Comparison of ENCODE assay signal across 15 cellular contexts in genomic region chr2:16628316-16628715, GRCh38. TPM values are rescaled to one million over a fixed set of nuclear protein-coding genes. Genes with fewer than 3 reads are reported as not detected.
DNase-seq lines count a peak whose midpoint lies in the region; ATAC-seq, FAIRE-seq and TF ChIP-seq lines count a peak whose summit lies in the region.
"Had no signal": no experiment of that assay in that cellular context is flagged by ENCODE, and none has a peak within 500 bp of the region (broad histone marks: within the 10 kb centered on the region; RNA-seq: fewer than 3 reads in every experiment).

No MANE protein-coding gene starts in this region.

- H3K9me3 ChIP-seq in DOHH2 (ENCODE audit: control insufficient read depth, insufficient read depth, low read length), result no peaks in the 10 kb centered on the region
- no peaks in the 10 kb centered on the region for H3K9me3 ChIP-seq in GM12878 (replicated peaks; ENCODE audit: control insufficient read depth, insufficient read depth, low read length)
- H3K9me3 ChIP-seq: left ventricle myocardium inferior, prostate gland had no signal

- no peaks in the 10 kb centered on the region for H3K9me3 Mint-ChIP-seq in natural killer cell treated with Interleukin-12 subunit alpha and Interleukin-12 subunit beta and Interleukin-15 and Interleukin-18, amount 100 ng/mL, for 72 hours
- H3K9me3 Mint-ChIP-seq in T-helper 2 cell treated with Interferon-gamma antibody and Interleukin-4, amounts not matched to agents 5 μg/mL and 100 μg/mL, for 36 hours, result no peaks in the 10 kb centered on the region
- H3K9me3 Mint-ChIP-seq: activated naive CD4-positive, alpha-beta T cell treated with anti-CD3 and anti-CD28 coated beads, Interleukin-2, amount 50 U/mL, for 24 hours; naive thymus-derived CD8-positive, alpha-beta T cell had no signal

- H3K79me2 ChIP-seq in DOHH2 (ENCODE audit: control insufficient read depth, low read length) (peaks cover 47% of the 10 kb centered on the region), GM12878 (ENCODE audit: control insufficient read depth, insufficient read depth, low read length) (no peaks in the 10 kb centered on the region)

- no peak overlapping the region for H3K4me3 Mint-ChIP-seq in natural killer cell treated with Interleukin-12 subunit alpha and Interleukin-12 subunit beta and Interleukin-15 and Interleukin-18, amount 100 ng/mL, for 72 hours
- H3K4me3 Mint-ChIP-seq in T-helper 2 cell treated with Interferon-gamma antibody and Interleukin-4, amounts not matched to agents 5 μg/mL and 100 μg/mL, for 36 hours, result no peak overlapping the region
- H3K4me3 Mint-ChIP-seq: activated naive CD4-positive, alpha-beta T cell treated with anti-CD3 and anti-CD28 coated beads, Interleukin-2, amount 50 U/mL, for 24 hours; naive thymus-derived CD8-positive, alpha-beta T cell had no signal

- H3K4me1 ChIP-seq in DOHH2 (ENCODE audit: control insufficient read depth, low read length) (peaks cover 99% of the 10 kb centered on the region), GM12878 (ENCODE audit: control insufficient read depth, insufficient read depth, low read length) (peaks cover 16% of the 10 kb centered on the region)
- H3K4me1 ChIP-seq: prostate gland had no signal

- RAD21 ChIA-PET in GM12878 (lab: Charles Lee; ENCODE audit: unreplicated experiment), result interaction anchor here (0.5 to 11.2 kb wide), 4 partner anchors 14 to 90 kb away, joined by 3 to 185 read pairs (median 10); no protein-coding TSS in a partner anchor

- SMC1A ChIA-PET in GM12878 (lab: Charles Lee; ENCODE audit: uncharacterized antibody, unreplicated experiment), result interaction anchor here (1.1 to 11.2 kb wide), 7 partner anchors 10 to 128 kb away, joined by 3 to 302 read pairs (median 7); partner anchors contain the start of gene CYRIA

- H3K27me3 Mint-ChIP-seq in natural killer cell treated with Interleukin-12 subunit alpha and Interleukin-12 subunit beta and Interleukin-15 and Interleukin-18, amount 100 ng/mL, for 72 hours, result no peaks in the 10 kb centered on the region
- H3K27me3 Mint-ChIP-seq in T-helper 2 cell treated with Interferon-gamma antibody and Interleukin-4, amounts not matched to agents 5 μg/mL and 100 μg/mL, for 36 hours (ENCODE audit: low read depth), result no peaks in the 10 kb centered on the region

- H3K4me1 Mint-ChIP-seq in natural killer cell treated with Interleukin-12 subunit alpha and Interleukin-12 subunit beta and Interleukin-15 and Interleukin-18, amount 100 ng/mL, for 72 hours (ENCODE audit: low read depth in 2 of 2), result peaks cover 83 to 84% of the 10 kb centered on the region in 2 donors
- peaks cover 28% of the 10 kb centered on the region for H3K4me1 Mint-ChIP-seq in T-helper 2 cell treated with Interferon-gamma antibody and Interleukin-4, amounts not matched to agents 5 μg/mL and 100 μg/mL, for 36 hours (ENCODE audit: low read depth)

- TF ChIP-seq RAD21 in GM12878 (IDR thresholded peaks at IDR 0.05; ENCODE audit: insufficient read depth, low read depth, low read length), result no peak

- CTCF ChIA-PET in GM12878 (lab: Yijun Ruan, JAX), result interaction anchor here (0.7 to 8.1 kb wide), 5 partner anchors 16 to 128 kb away, joined by 3 to 73 read pairs (median 11); no protein-coding TSS in a partner anchor

- no TSS peak for BruUV-seq in GM12878 (replicated peaks; lab: Mats Ljungman, UMichigan)

- intact Hi-C loops in GM12878 (cut with micrococcal nuclease; ENCODE audit: unreplicated experiment), result no loop called here

- H3K4me2 ChIP-seq in DOHH2 (ENCODE audit: low read length), result peak overlapping the region; percentile 97
- no peak overlapping the region for H3K4me2 ChIP-seq in GM12878 (ENCODE audit: control insufficient read depth, insufficient read depth)

- H3K27ac Mint-ChIP-seq in natural killer cell treated with Interleukin-12 subunit alpha and Interleukin-12 subunit beta and Interleukin-15 and Interleukin-18, amount 100 ng/mL, for 72 hours, result peak overlapping the region in 1 of 2 donors; percentile 56
- no peak overlapping the region for H3K27ac Mint-ChIP-seq in T-helper 2 cell treated with Interferon-gamma antibody and Interleukin-4, amounts not matched to agents 5 μg/mL and 100 μg/mL, for 36 hours
- H3K27ac Mint-ChIP-seq: activated naive CD4-positive, alpha-beta T cell treated with anti-CD3 and anti-CD28 coated beads, Interleukin-2, amount 50 U/mL, for 24 hours had no signal

- in situ Hi-C loops in GM12878 (cut with MboI), result no loop called here

- H3K36me3 Mint-ChIP-seq in natural killer cell treated with Interleukin-12 subunit alpha and Interleukin-12 subunit beta and Interleukin-15 and Interleukin-18, amount 100 ng/mL, for 72 hours, result no peaks in the 10 kb centered on the region
- no peaks in the 10 kb centered on the region for H3K36me3 Mint-ChIP-seq in T-helper 2 cell treated with Interferon-gamma antibody and Interleukin-4, amounts not matched to agents 5 μg/mL and 100 μg/mL, for 36 hours (ENCODE audit: low read depth)
- H3K36me3 Mint-ChIP-seq: activated naive CD4-positive, alpha-beta T cell treated with anti-CD3 and anti-CD28 coated beads, Interleukin-2, amount 50 U/mL, for 24 hours; naive thymus-derived CD8-positive, alpha-beta T cell had no signal

- H3F3A ChIP-seq in DOHH2 (ENCODE audit: control insufficient read depth, insufficient read depth), result peaks cover 27% of the 10 kb centered on the region

- TF ChIP-seq CTCF in DOHH2 (IDR thresholded peaks at IDR 0.05; ENCODE audit: low read depth, low read length, poor library complexity, severe bottlenecking) (no peak), GM12878 (IDR thresholded peaks at IDR 0.05 in 2 of 3, conservative IDR thresholded peaks at IDR 0.05 in 1 of 3; ENCODE audit: control insufficient read depth in 2 of 3, extremely low read depth in 1 of 3, insufficient read depth in 1 of 3, low read depth in 3 of 3, low read length in 3 of 3) (no peak)

- peak overlapping the region; percentile 98 for H3K27ac ChIP-seq in DOHH2 (ENCODE audit: low read depth, low read length)
- H3K27ac ChIP-seq in GM12878 (ENCODE audit: control insufficient read depth, insufficient read depth), result no peak overlapping the region
- H3K27ac ChIP-seq: prostate gland had no signal

- H3K4me3 ChIP-seq in DOHH2 (ENCODE audit: low read length) (peak overlapping the region; percentile 80), GM12878 (no peak overlapping the region)
- H3K4me3 ChIP-seq: left ventricle myocardium inferior, prostate gland had no signal

- WGBS in GM12878 (ENCODE audit: insufficient coverage, insufficient replicate concordance, low lambda C conversion rate, missing lambda C conversion rate), result 36% methylated on average over 6 of the region's 6 CpGs

- peak; percentile 11; the same call in 1 of the 3 replicates for ATAC-seq in GM12878
- peak; percentile 74 to 85 for ATAC-seq in natural killer cell treated with Interleukin-12 subunit alpha and Interleukin-12 subunit beta and Interleukin-15 and Interleukin-18, amount 100 ng/mL, for 72 hours
- no peak for ATAC-seq in HG03097 (IDR thresholded peaks at IDR 0.05; ENCODE audit: low FRiP score, unreplicated experiment)
- ATAC-seq: naive thymus-derived CD8-positive, alpha-beta T cell had no signal

- no peaks in the 10 kb centered on the region for H3K9me2 ChIP-seq in DOHH2 (replicated peaks; ENCODE audit: control insufficient read depth, low read length)

- FAIRE-seq in GM12878 (lab: Jason Lieb, UNC), result no peak

- no peak for TF ChIP-seq POLR2A in GM12878 (IDR thresholded peaks at IDR 0.05; ENCODE audit: low read depth, low read length)

- TF ChIP-seq EP300 in GM12878 (IDR thresholded peaks at IDR 0.05; ENCODE audit: borderline replicate concordance in 1 of 2, control insufficient read depth in 1 of 2, low read depth in 2 of 2, low read length in 2 of 2), result no peak

- H3K9ac ChIP-seq in GM12878 (ENCODE audit: control insufficient read depth, insufficient read depth, low read length), result no peak overlapping the region

- DNase-seq in LHCN-M2 (ENCODE audit: low read depth) (peak; percentile 78), GM12878 (ENCODE audit: low read depth, low spot score) (no peak), anterior cingulate cortex (lab: John Stamatoyannopoulos, UW) (no peak)
- no peak for DNase-seq in natural killer cell treated with Interleukin-12 subunit alpha and Interleukin-12 subunit beta and Interleukin-15 and Interleukin-18, amount 100 ng/mL, for 72 hours (ENCODE audit: low spot score)
- no peak for DNase-seq in central memory CD4-positive, alpha-beta T cell
- DNase-seq in T-helper 2 cell treated with Interferon-gamma antibody and Interleukin-4, amounts not matched to agents 5 μg/mL and 100 μg/mL, for 36 hours (ENCODE audit: low spot score), result no peak
- DNase-seq: effector memory CD4-positive, alpha-beta T cell; left ventricle myocardium inferior; naive thymus-derived CD8-positive, alpha-beta T cell; NCI-H187 treated with DMSO at 0.1 percent for 48 hours; NCI-H510A had no signal

- H3K27me3 ChIP-seq in DOHH2 (ENCODE audit: control insufficient read depth, low read length), result no peaks in the 10 kb centered on the region
- H3K27me3 ChIP-seq in GM12878 (replicated peaks in 1 of 2; ENCODE audit: control insufficient read depth in 2 of 2, insufficient read depth in 2 of 2, low read length in 1 of 2), result peaks cover 0 to 11% of the 10 kb centered on the region in 2 experiments

- no peak overlapping the region for H2AFZ ChIP-seq in GM12878 (ENCODE audit: control insufficient read depth, low read depth, low read length)

- peaks cover 31% of the 10 kb centered on the region for H3K36me3 ChIP-seq in DOHH2 (ENCODE audit: control insufficient read depth, low read length)
- no peaks in the 10 kb centered on the region for H3K36me3 ChIP-seq in GM12878 (ENCODE audit: control insufficient read depth in 2 of 2, insufficient read depth in 2 of 2, low read length in 1 of 2)
- H3K36me3 ChIP-seq: left ventricle myocardium inferior, prostate gland had no signal

- H4K20me1 ChIP-seq in DOHH2 (ENCODE audit: control insufficient read depth, insufficient read depth, low read depth, low read length) (no peaks in the 10 kb centered on the region), GM12878 (ENCODE audit: control insufficient read depth, insufficient read depth) (no peaks in the 10 kb centered on the region)

- POLR2A ChIA-PET in GM12878 (lab: Charles Lee), result interaction anchor here (0.8 to 3.3 kb wide), 3 partner anchors 16 to 84 kb away, joined by 3 to 9 read pairs (median 3); no protein-coding TSS in a partner anchor

RNA-seq across cellular contexts. Expression of gene CYRIA, which starts 37.3 kb away (rescaled TPM):
- total RNA-seq in LHCN-M2 (2014; rRNA removed) (3.5 and 4.5 TPM in 2 replicates), GM12878 (2014; rRNA removed) (3.0 and 4.2 TPM in 2 replicates), GM12878 (2014; rRNA removed; fragmentation: Illumina TruSeq; extraction: Trizol) (5.8 and 6.9 TPM in 2 replicates), GM12878 (2021) (9.2 and 11.2 TPM in 2 replicates)
- polyA plus RNA-seq in LHCN-M2 (2012), result 2.0 TPM
- 51.1 and 55.0 TPM in 2 replicates for total RNA-seq in GM12878 (2013; cell fraction: nucleolus; rRNA removed)
- polyA plus RNA-seq in GM12878 (2011; ENCODE audit: low read depth), result 0.73 TPM
- polyA plus RNA-seq in GM12878 (2011; rRNA removed) (11.9 and 13.0 TPM in 2 replicates), GM12878 (2014; fragmentation: Illumina TruSeq; extraction: Trizol) (9.4 and 11.7 TPM in 2 replicates), GM12878 (2014; fragmentation: Nextera tagmentation; extraction: Ambion mirVana) (1 to 10 TPM; 5.4 to 7.8 TPM), GM12878 (2014; rRNA removed) (4.8 and 6.0 TPM in 2 replicates), GM12878 (2016; fragmentation: Nextera tagmentation; extraction: Ambion mirVana) (10 to 100 TPM in 1 of 2 experiments, 1 to 10 TPM in 1; 9.6 to 13.1 TPM)
- 5.5 and 6.6 TPM in 2 replicates for polyA plus RNA-seq in GM12878 (2011; cell fraction: cytosol; rRNA removed)
- polyA plus RNA-seq in GM12878 (2011; cell fraction: nucleus; rRNA removed), result 12.6 and 15.4 TPM in 2 replicates
- 0.93 and 1.2 TPM in 2 replicates for polyA plus RNA-seq in GM12878 (2012)
- 8.2 and 12.9 TPM in 2 replicates for polyA minus RNA-seq in GM12878 (2011; rRNA and poly(A)+ RNA removed)
- polyA minus RNA-seq in GM12878 (2011; cell fraction: cytosol; rRNA and poly(A)+ RNA removed), result 2.3 and 4.1 TPM in 2 replicates
- 10.4 and 11.1 TPM in 2 replicates for polyA minus RNA-seq in GM12878 (2011; cell fraction: nucleus; rRNA and poly(A)+ RNA removed)
- 10 to 100 TPM in 1 of 2 donors, 1 to 10 TPM in 1; 5.1 to 13.3 TPM for total RNA-seq in natural killer cell treated with Interleukin-12 subunit alpha and Interleukin-12 subunit beta and Interleukin-15 and Interleukin-18, amount 100 ng/mL, for 72 hours
